ENCODE assay signal across 1 cellular context in genomic region chrX:16828126-16828908, GRCh38.
TF ChIP-seq lines count a peak whose summit lies in the region.

No MANE protein-coding gene starts in this region.

TF ChIP-seq in H1, 55 proteins besides CTCF, POLR2A, EP300 and RAD21:
- no peak for TF ChIP-seq CHD7 (IDR thresholded peaks at IDR 0.05; ENCODE audit: insufficient replicate concordance, low read length)
- TF ChIP-seq KDM1A (IDR thresholded peaks at IDR 0.05; ENCODE audit: borderline replicate concordance, low read length), result no peak
- no peak for TF ChIP-seq USF2 (IDR thresholded peaks at IDR 0.05; ENCODE audit: low read length)
